Comparison of ENCODE assay signal across 15 cellular contexts in the genomic region with DNA sequence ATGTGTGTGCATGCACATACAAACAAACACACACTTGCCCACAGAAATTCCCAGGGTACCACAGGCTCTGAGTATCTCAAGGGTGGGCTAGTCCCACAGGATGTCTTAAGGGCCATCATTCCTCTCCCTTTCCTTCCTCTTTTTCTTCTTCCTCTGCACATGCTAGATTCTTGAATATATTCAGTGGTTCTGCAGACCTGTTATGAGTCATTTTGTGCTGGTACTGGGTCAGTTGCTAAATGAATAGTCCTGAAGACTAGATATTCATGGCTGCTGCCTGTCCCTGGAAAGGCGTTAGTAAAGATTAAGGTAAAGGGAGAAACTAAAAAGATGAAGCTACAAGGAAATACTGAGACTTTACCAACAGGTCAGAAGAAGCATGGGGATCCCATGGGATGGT.
DNase-seq lines count a peak whose midpoint lies in the region; ATAC-seq, FAIRE-seq and TF ChIP-seq lines count a peak whose summit lies in the region.
"Had no signal": no experiment of that assay in that cellular context is flagged by ENCODE, and none has a peak within 500 bp of the region (broad histone marks: within the 10 kb centered on the region; RNA-seq: fewer than 3 reads in every experiment).

No MANE protein-coding gene starts in this region.

- H3K9me3 ChIP-seq in H1 (ENCODE audit: insufficient read depth in 2 of 2, low read depth in 1 of 2, low read length in 1 of 2) (no peaks in the 10 kb centered on the region), MG63 (no peaks in the 10 kb centered on the region)
- H3K9me3 ChIP-seq: HAP-1 had no signal

- no peak overlapping the region for H2AFZ ChIP-seq in H1 (ENCODE audit: low read length)

- H3K56ac ChIP-seq in H1 (replicated peaks; ENCODE audit: insufficient read length, low read depth, low read length), result no peak overlapping the region

- peak; percentile 18 for DNase-seq in GM10248 (ENCODE audit: extremely low spot score)
- DNase-seq in H1 (ENCODE audit: low read depth in 1 of 2, low spot score in 2 of 2), result no peak
- no peak for DNase-seq in cortex of kidney (lab: John Stamatoyannopoulos, UW)
- no peak for DNase-seq in MG63
- no peak for DNase-seq in midbrain (lab: John Stamatoyannopoulos, UW)
- DNase-seq in GDM1 (lab: John Stamatoyannopoulos, UW), result no peak
- DNase-seq: COR-L47, NCI-H510A treated with DMSO at 0.1 percent for 48 hours, NCI-H82 had no signal

- no peak overlapping the region for H3K9ac ChIP-seq in H1 (replicated peaks in 1 of 4; ENCODE audit: extremely low read depth in 1 of 4, low read depth in 3 of 4, low read length in 3 of 4)

- POLR2A ChIA-PET in GM10248 (lab: Yijun Ruan, JAX), result no interaction called here
- POLR2A ChIA-PET in H1 (lab: Charles Lee; ENCODE audit: partially characterized antibody), result no interaction called here

- H2BK15ac ChIP-seq in H1 (ENCODE audit: low read length), result no peak overlapping the region

- H3K79me1 ChIP-seq in H1 (ENCODE audit: low read depth, low read length), result no peaks in the 10 kb centered on the region

- no peaks in the 10 kb centered on the region for H3K79me2 ChIP-seq in H1 (ENCODE audit: control insufficient read depth in 1 of 2, insufficient read depth in 2 of 2, low read length in 2 of 2)

- no peaks in the 10 kb centered on the region for H4K20me1 ChIP-seq in H1 (replicated peaks in 1 of 2; ENCODE audit: control insufficient read depth in 1 of 2, insufficient read depth in 2 of 2, low read length in 2 of 2)

- no peak for TF ChIP-seq POLR2A in H1 (IDR thresholded peaks at IDR 0.05; ENCODE audit: control extremely low read depth in 1 of 2, low read depth in 2 of 2, low read length in 2 of 2)

- H3K23me2 ChIP-seq in H1 (ENCODE audit: low read depth, low read length), result no peaks in the 10 kb centered on the region

- H2AK5ac ChIP-seq in H1 (ENCODE audit: low read depth, low read length), result no peak overlapping the region

- CTCF ChIA-PET in GM10248 (lab: Yijun Ruan, JAX) (interaction anchor here (2.8 kb wide), 1 partner anchor 16 kb away, joined by 8 read pairs; no protein-coding TSS in a partner anchor), H1 (lab: Charles Lee; ENCODE audit: partially characterized antibody) (interaction anchor here (5.6 kb wide), 1 partner anchor 15 kb away, joined by 27 read pairs; no protein-coding TSS in a partner anchor)

- FAIRE-seq in H1 (lab: Jason Lieb, UNC), result no peak

- H2BK20ac ChIP-seq in H1 (ENCODE audit: low read length), result no peak overlapping the region

- TF ChIP-seq EP300 in H1 (IDR thresholded peaks at IDR 0.05; ENCODE audit: borderline replicate concordance in 1 of 2, low read depth in 2 of 2, low read length in 2 of 2), result no peak

- H3K4ac ChIP-seq in H1 (replicated peaks; ENCODE audit: insufficient read length, low read depth, low read length), result no peak overlapping the region

- TF ChIP-seq CTCF in GM10248 (IDR thresholded peaks at IDR 0.05; ENCODE audit: control extremely low read depth, extremely low read depth, low read depth, missing control alignments) (no peak), H1 (IDR thresholded peaks at IDR 0.05; ENCODE audit: control extremely low read depth in 1 of 3, insufficient read depth in 1 of 3, low read depth in 1 of 3, low read length in 3 of 3) (no peak)

- H4K91ac ChIP-seq in H1 (replicated peaks; ENCODE audit: insufficient read length, low read length), result peak overlapping the region; percentile 26

- H3K23ac ChIP-seq in H1 (ENCODE audit: insufficient read length), result no peak overlapping the region

- no peak overlapping the region for H4K8ac ChIP-seq in H1 (ENCODE audit: extremely low read depth, insufficient read depth, low read length)

- peak; percentile 55 for ATAC-seq in GM21390 (IDR thresholded peaks at IDR 0.05; ENCODE audit: unreplicated experiment)
- peak; percentile 81 for ATAC-seq in HG02884 (IDR thresholded peaks at IDR 0.05; ENCODE audit: unreplicated experiment)
- ATAC-seq: Panc1, Right ventricle myocardium inferior had no signal

- no peak overlapping the region for H3K4me3 ChIP-seq in H1 (ENCODE audit: extremely low read depth in 1 of 4, insufficient read depth in 2 of 4, low read depth in 3 of 4, low read length in 4 of 4)
- no peak overlapping the region for H3K4me3 ChIP-seq in MG63
- H3K4me3 ChIP-seq: HAP-1 had no signal

- no peak overlapping the region for H3K18ac ChIP-seq in H1 (ENCODE audit: extremely low read depth, low read length)

- no peak overlapping the region for H3K14ac ChIP-seq in H1 (ENCODE audit: insufficient read length)

- no peak overlapping the region for H2BK120ac ChIP-seq in H1 (replicated peaks; ENCODE audit: low read depth, low read length)

- H3K27ac ChIP-seq in H1 (ENCODE audit: low read depth, low read length), result no peak overlapping the region
- H3K27ac ChIP-seq: HL-60 had no signal

- H2BK5ac ChIP-seq in H1 (ENCODE audit: low read depth, low read length), result no peak overlapping the region

- H3K36me3 ChIP-seq in H1 (ENCODE audit: control insufficient read depth in 2 of 4, insufficient read depth in 4 of 4, low read length in 3 of 4), result no peaks in the 10 kb centered on the region
- no peaks in the 10 kb centered on the region for H3K36me3 ChIP-seq in MG63
- H3K36me3 ChIP-seq: HAP-1 had no signal

- H3K4me2 ChIP-seq in H1 (ENCODE audit: insufficient read depth in 1 of 2, low read depth in 2 of 2, low read length in 2 of 2), result no peak overlapping the region

- no peak for TF ChIP-seq RAD21 in H1 (IDR thresholded peaks at IDR 0.05 in 1 of 2, conservative IDR thresholded peaks at IDR 0.05 in 1 of 2; ENCODE audit: low read depth in 2 of 2, low read length in 2 of 2)

- H3K27me3 ChIP-seq in H1 (replicated peaks in 1 of 4; ENCODE audit: control insufficient read depth in 3 of 4, extremely low read depth in 1 of 4, insufficient read depth in 3 of 4, low read length in 3 of 4) (no peaks in the 10 kb centered on the region; a peak in 1 of 7 replicates), MG63 (no peaks in the 10 kb centered on the region; the same call in 1 of the 2 replicates)

- WGBS in H1 (ENCODE audit: extremely low coverage in 1 of 2, insufficient coverage in 1 of 2, insufficient read length in 1 of 2, insufficient replicate concordance in 2 of 2, low coverage in 1 of 2, low lambda C conversion rate in 2 of 2, missing lambda C conversion rate in 1 of 2), 2 experiments, result 82% methylated on average over 1 of the region's 1 CpG; no CpG with 5 or more reads in 1 of the 2 experiments

- H3K4me1 ChIP-seq in H1 (replicated peaks in 1 of 4; ENCODE audit: control insufficient read depth in 3 of 4, insufficient read depth in 4 of 4, low read length in 3 of 4), result peaks cover 0 to 3% (median 0%) of the 10 kb centered on the region in 4 experiments; a peak in 1 of 7 replicates
- H3K4me1 ChIP-seq: HAP-1 had no signal

- H4K5ac ChIP-seq in H1 (ENCODE audit: insufficient read length, low read depth, low read length), result no peak overlapping the region

- no peak overlapping the region for H2BK12ac ChIP-seq in H1 (ENCODE audit: low read depth, low read length)

TF ChIP-seq in H1, 55 proteins besides CTCF, POLR2A, EP300 and RAD21:
- no peak for TF ChIP-seq TAF7 (optimal IDR thresholded peaks at IDR 0.05; ENCODE audit: borderline replicate concordance, low read depth, low read length)
- no peak for TF ChIP-seq GTF2F1 (IDR thresholded peaks at IDR 0.05; ENCODE audit: borderline replicate concordance, low read depth, low read length)
- TF ChIP-seq SRF (IDR thresholded peaks at IDR 0.05; ENCODE audit: low read depth, low read length), result no peak
- TF ChIP-seq RNF2 (IDR thresholded peaks at IDR 0.05; ENCODE audit: borderline replicate concordance, low read depth, low read length, missing control alignments, poor library complexity, severe bottlenecking), result no peak
- TF ChIP-seq HDAC6 (IDR thresholded peaks at IDR 0.05; ENCODE audit: low read depth, low read length), result no peak
- TF ChIP-seq TAF1 (IDR thresholded peaks at IDR 0.05; ENCODE audit: low read depth, low read length), result no peak
- no peak for TF ChIP-seq CBX8 (IDR thresholded peaks at IDR 0.05; ENCODE audit: borderline replicate concordance, low read depth, low read length)
- no peak for TF ChIP-seq SIN3A (conservative IDR thresholded peaks at IDR 0.05 in 1 of 2, IDR thresholded peaks at IDR 0.05 in 1 of 2; ENCODE audit: low read depth in 1 of 2, low read length in 2 of 2)
- no peak for TF ChIP-seq KDM5A (IDR thresholded peaks at IDR 0.05; ENCODE audit: low read length)
- no peak for TF ChIP-seq SP2 (IDR thresholded peaks at IDR 0.05; ENCODE audit: low read length)
- no peak for TF ChIP-seq BACH1 (IDR thresholded peaks at IDR 0.05; ENCODE audit: low read length)
- no peak for TF ChIP-seq SP4 (IDR thresholded peaks at IDR 0.05; ENCODE audit: low read length)
- no peak for TF ChIP-seq CBX5 (IDR thresholded peaks at IDR 0.05; ENCODE audit: low read depth, low read length)
- TF ChIP-seq ZNF274 (IDR thresholded peaks at IDR 0.05; ENCODE audit: borderline replicate concordance, extremely low read depth, low read length), result no peak
- no peak for TF ChIP-seq PHF8 (conservative IDR thresholded peaks at IDR 0.05; ENCODE audit: low read depth, low read length)
- TF ChIP-seq SP1 (IDR thresholded peaks at IDR 0.05; ENCODE audit: low read depth, low read length), result no peak
